In genomic region chr14:83969998-83970397, GRCh38 we compare ENCODE assay signal across 29 cellular contexts.
"Had no signal": no experiment of that assay in that cellular context is flagged by ENCODE, and none has a peak within 500 bp of the region (broad histone marks: within the 10 kb centered on the region; RNA-seq: fewer than 3 reads in every experiment).

No MANE protein-coding gene starts in this region.

- H3K4me1 Mint-ChIP-seq: activated CD4-positive, alpha-beta memory T cell treated with anti-CD3 and anti-CD28 coated beads, Interleukin-2, amount 10 ng/mL, durations not matched to agents 7 days and 5 days; activated CD4-positive, alpha-beta T cell treated with anti-CD3 and anti-CD28 coated beads, Interleukin-2, amount 10 ng/mL, durations not matched to agents 7 days and 5 days; activated naive CD4-positive, alpha-beta T cell treated with anti-CD3 and anti-CD28 coated beads, Interleukin-2, amount 10 ng/mL, durations not matched to agents 7 days and 5 days; activated naive CD8-positive, alpha-beta T cell treated with anti-CD3 and anti-CD28 coated beads, Interleukin-2, amount 10 ng/mL, durations not matched to agents 7 days and 5 days; central memory CD8-positive, alpha-beta T cell had no signal

- H3K27me3 Mint-ChIP-seq: activated CD4-positive, alpha-beta memory T cell treated with anti-CD3 and anti-CD28 coated beads, Interleukin-2, amount 10 ng/mL, durations not matched to agents 7 days and 5 days; activated CD4-positive, alpha-beta T cell treated with anti-CD3 and anti-CD28 coated beads, Interleukin-2, amount 10 ng/mL, durations not matched to agents 7 days and 5 days; activated naive CD4-positive, alpha-beta T cell treated with anti-CD3 and anti-CD28 coated beads, Interleukin-2, amount 10 ng/mL, durations not matched to agents 7 days and 5 days; activated naive CD8-positive, alpha-beta T cell treated with anti-CD3 and anti-CD28 coated beads, Interleukin-2, amount 10 ng/mL, durations not matched to agents 7 days and 5 days; activated T-cell treated with anti-CD3 and anti-CD28 coated beads, Interleukin-2, amount 50 U/mL, for 24 hours; central memory CD8-positive, alpha-beta T cell; dendritic cell treated with granulocyte-macrophage colony-stimulating factor and Interleukin-4, amounts not matched to agents 40 ng/mL and 50 ng/mL, for 4 days had no signal

- H3K36me3 Mint-ChIP-seq: activated naive CD4-positive, alpha-beta T cell treated with anti-CD3 and anti-CD28 coated beads, Interleukin-2, amount 10 ng/mL, durations not matched to agents 7 days and 5 days; activated naive CD8-positive, alpha-beta T cell treated with anti-CD3 and anti-CD28 coated beads, Interleukin-2, amount 10 ng/mL, durations not matched to agents 7 days and 5 days had no signal

- H3K9me3 Mint-ChIP-seq: dendritic cell treated with granulocyte-macrophage colony-stimulating factor and Interleukin-4, amounts not matched to agents 40 ng/mL and 50 ng/mL, for 4 days had no signal

- H3K4me3 ChIP-seq: ascending aorta, coronary artery, dorsolateral prefrontal cortex, esophagus muscularis mucosa, gastrocnemius medialis had no signal

- H3K27ac Mint-ChIP-seq: activated CD4-positive, alpha-beta memory T cell treated with anti-CD3 and anti-CD28 coated beads, Interleukin-2, amount 10 ng/mL, durations not matched to agents 7 days and 5 days; activated CD4-positive, alpha-beta T cell treated with anti-CD3 and anti-CD28 coated beads, Interleukin-2, amount 10 ng/mL, durations not matched to agents 7 days and 5 days; activated naive CD4-positive, alpha-beta T cell treated with anti-CD3 and anti-CD28 coated beads, Interleukin-2, amount 10 ng/mL, durations not matched to agents 7 days and 5 days; activated naive CD4-positive, alpha-beta T cell treated with anti-CD3 and anti-CD28 coated beads, Interleukin-2, amount 50 U/mL, for 72 hours; activated naive CD8-positive, alpha-beta T cell treated with anti-CD3 and anti-CD28 coated beads, Interleukin-2, amount 10 ng/mL, durations not matched to agents 7 days and 5 days; activated T-cell treated with anti-CD3 and anti-CD28 coated beads, Interleukin-2, amount 50 U/mL, for 24 hours; activated T-cell treated with anti-CD3 and anti-CD28 coated beads, Interleukin-2, amount 50 U/mL, for 72 hours; dendritic cell treated with granulocyte-macrophage colony-stimulating factor and Interleukin-4, amounts not matched to agents 40 ng/mL and 50 ng/mL, for 4 days had no signal

- H3K36me3 ChIP-seq: ascending aorta, brain microvascular endothelial cell, esophagus muscularis mucosa, gastrocnemius medialis had no signal

- FAIRE-seq: bronchial epithelial cell had no signal

- H3K27ac ChIP-seq: ascending aorta, brain microvascular endothelial cell, coronary artery, dorsolateral prefrontal cortex, esophagus muscularis mucosa, foreskin keratinocyte, gastrocnemius medialis had no signal

- DNase-seq: activated CD4-positive, alpha-beta memory T cell treated with anti-CD3 and anti-CD28 coated beads, Interleukin-2, amount 10 ng/mL, durations not matched to agents 7 days and 5 days; activated CD4-positive, alpha-beta T cell treated with anti-CD3 and anti-CD28 coated beads for 4 hours; activated CD4-positive, alpha-beta T cell treated with anti-CD3 and anti-CD28 coated beads, Interleukin-2, amount 10 ng/mL, durations not matched to agents 7 days and 5 days; activated CD4-positive, alpha-beta T cell treated with anti-CD3 and anti-CD28 coated beads, Interleukin-2, amount 50 U/mL, for 4 hours; activated CD4-positive, CD25-positive, alpha-beta regulatory T cell; activated CD4-positive, CD25-positive, alpha-beta regulatory T cell treated with anti-CD3 and anti-CD28 coated beads, Interleukin-2, amount 50 U/mL, for 72 hours; activated CD8-positive, alpha-beta memory T cell treated with anti-CD3 and anti-CD28 coated beads, Interleukin-2, amount 50 U/mL, for 48 hours; activated gamma-delta T cell; activated naive CD4-positive, alpha-beta T cell; activated naive CD4-positive, alpha-beta T cell treated with anti-CD3 and anti-CD28 coated beads, Interleukin-2, amount 10 ng/mL, durations not matched to agents 7 days and 5 days; activated naive CD8-positive, alpha-beta T cell treated with anti-CD3 and anti-CD28 coated beads, Interleukin-2, amount 10 ng/mL, durations not matched to agents 7 days and 5 days; activated T-cell treated with anti-CD3 and anti-CD28 coated beads for 4 hours; activated T-cell treated with anti-CD3 and anti-CD28 coated beads, Interleukin-2, amount 50 U/mL, for 24 hours; activated T-cell treated with anti-CD3 and anti-CD28 coated beads, Interleukin-2, amount 50 U/mL, for 72 hours; brain microvascular endothelial cell; dorsolateral prefrontal cortex; effector memory CD4-positive, alpha-beta T cell; erythroblast; foreskin keratinocyte; gastrocnemius medialis; glutamatergic neuron; T-helper 2 cell had no signal

- H3K4me1 ChIP-seq: ascending aorta, foreskin keratinocyte, gastrocnemius medialis had no signal

- ATAC-seq: activated naive CD4-positive, alpha-beta T cell treated with anti-CD3 and anti-CD28 coated beads, Interleukin-2, amount 50 U/mL, for 72 hours; activated T-cell treated with anti-CD3 and anti-CD28 coated beads, Interleukin-2, amount 50 U/mL, for 72 hours; foreskin keratinocyte; gastrocnemius medialis had no signal

- H3K27me3 ChIP-seq: ascending aorta, brain microvascular endothelial cell, dorsolateral prefrontal cortex, esophagus muscularis mucosa, foreskin keratinocyte, gastrocnemius medialis had no signal

- H3K9me3 ChIP-seq: ascending aorta, esophagus muscularis mucosa, gastrocnemius medialis had no signal

- H3K4me3 Mint-ChIP-seq: activated CD4-positive, alpha-beta memory T cell treated with anti-CD3 and anti-CD28 coated beads, Interleukin-2, amount 10 ng/mL, durations not matched to agents 7 days and 5 days; activated CD4-positive, alpha-beta T cell treated with anti-CD3 and anti-CD28 coated beads, Interleukin-2, amount 10 ng/mL, durations not matched to agents 7 days and 5 days; activated naive CD4-positive, alpha-beta T cell treated with anti-CD3 and anti-CD28 coated beads, Interleukin-2, amount 10 ng/mL, durations not matched to agents 7 days and 5 days; activated naive CD8-positive, alpha-beta T cell treated with anti-CD3 and anti-CD28 coated beads, Interleukin-2, amount 10 ng/mL, durations not matched to agents 7 days and 5 days; activated T-cell treated with anti-CD3 and anti-CD28 coated beads, Interleukin-2, amount 50 U/mL, for 24 hours; activated T-cell treated with anti-CD3 and anti-CD28 coated beads, Interleukin-2, amount 50 U/mL, for 72 hours; central memory CD8-positive, alpha-beta T cell; dendritic cell treated with granulocyte-macrophage colony-stimulating factor and Interleukin-4, amounts not matched to agents 40 ng/mL and 50 ng/mL, for 4 days had no signal
